14 cellular contexts compared by ENCODE assay signal in the genomic region with DNA sequence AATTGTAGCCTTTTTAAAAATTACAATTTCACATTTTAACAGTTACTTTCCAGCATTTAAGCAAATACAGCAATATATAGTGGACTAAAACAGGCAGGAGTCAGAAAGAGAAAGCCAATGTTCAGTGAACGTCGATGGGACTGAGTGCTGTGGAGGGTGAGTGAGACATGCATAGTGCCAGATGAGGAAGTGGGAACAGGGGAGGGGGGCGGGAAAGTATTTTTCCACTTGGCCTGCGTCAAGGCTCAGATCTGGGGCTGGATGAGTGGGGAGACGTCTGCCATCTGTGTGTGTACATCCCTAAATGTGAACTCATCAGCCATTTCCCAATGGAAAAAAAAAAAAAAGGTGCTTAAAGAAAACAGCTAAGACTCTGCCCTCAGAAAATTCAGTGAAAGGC. TPM values are rescaled to one million over a fixed set of nuclear protein-coding genes. Genes with fewer than 3 reads are reported as not detected.
DNase-seq lines count a peak whose midpoint lies in the region; ATAC-seq, FAIRE-seq and TF ChIP-seq lines count a peak whose summit lies in the region.
"Had no signal": no experiment of that assay in that cellular context is flagged by ENCODE, and none has a peak within 500 bp of the region (broad histone marks: within the 10 kb centered on the region; RNA-seq: fewer than 3 reads in every experiment).

No MANE protein-coding gene starts in this region.

- H3K27ac Mint-ChIP-seq in brain: peak overlapping the region; percentile 35 to 92 (median 83)
- H3K27ac Mint-ChIP-seq: activated CD4-positive, alpha-beta T cell treated with anti-CD3 and anti-CD28 coated beads for 36 hours; activated naive CD8-positive, alpha-beta T cell treated with anti-CD3 and anti-CD28 coated beads, Interleukin-2, amount 10 ng/mL, durations not matched to agents 7 days and 5 days had no signal

- FAIRE-seq in GM12891 (lab: Jason Lieb, UNC): no peak
- FAIRE-seq: keratinocyte had no signal

- peak overlapping the region in 1 of 5 experiments; percentile 11 for H3K4me3 Mint-ChIP-seq in brain
- H3K4me3 Mint-ChIP-seq: activated CD4-positive, alpha-beta T cell treated with anti-CD3 and anti-CD28 coated beads for 36 hours; activated naive CD8-positive, alpha-beta T cell treated with anti-CD3 and anti-CD28 coated beads, Interleukin-2, amount 10 ng/mL, durations not matched to agents 7 days and 5 days had no signal

- no peak for TF ChIP-seq POLR2A in GM12891 (IDR thresholded peaks at IDR 0.05; ENCODE audit: low read depth, low read length)

- no peak for TF ChIP-seq CTCF in brain (conservative IDR thresholded peaks at IDR 0.05)

- peaks cover 0 to 2% (median 0%) of the 10 kb centered on the region in 5 experiments for H3K9me3 Mint-ChIP-seq in brain
- H3K9me3 Mint-ChIP-seq: activated naive CD8-positive, alpha-beta T cell treated with anti-CD3 and anti-CD28 coated beads, Interleukin-2, amount 10 ng/mL, durations not matched to agents 7 days and 5 days had no signal

- no peak for ATAC-seq in GM19023 (IDR thresholded peaks at IDR 0.05; ENCODE audit: unreplicated experiment)
- ATAC-seq: activated CD4-positive, alpha-beta T cell treated with anti-CD3 and anti-CD28 coated beads for 36 hours had no signal

- peaks cover 11% of the 10 kb centered on the region for H3K36me3 Mint-ChIP-seq in brain
- H3K36me3 Mint-ChIP-seq: activated naive CD8-positive, alpha-beta T cell treated with anti-CD3 and anti-CD28 coated beads, Interleukin-2, amount 10 ng/mL, durations not matched to agents 7 days and 5 days had no signal

- peaks cover 4% of the 10 kb centered on the region for H3K27me3 Mint-ChIP-seq in brain

- H3K4me1 Mint-ChIP-seq in brain: peaks cover 12% of the 10 kb centered on the region
- H3K4me1 Mint-ChIP-seq: activated CD4-positive, alpha-beta T cell treated with anti-CD3 and anti-CD28 coated beads for 36 hours; activated naive CD8-positive, alpha-beta T cell treated with anti-CD3 and anti-CD28 coated beads, Interleukin-2, amount 10 ng/mL, durations not matched to agents 7 days and 5 days had no signal

- DNase-seq in GM12891 (ENCODE audit: insufficient read length, low spot score) (no peak), NCI-H1694 (lab: John Stamatoyannopoulos, UW) (peak; percentile 2), occipital lobe (lab: John Stamatoyannopoulos, UW) (peak; percentile 38), NCI-H1092 treated with DMSO at 0.1 percent for 48 hours (lab: John Stamatoyannopoulos, UW) (no peak), GF-D8 (lab: John Stamatoyannopoulos, UW) (no peak)
- no peak for DNase-seq in stimulated activated naive CD4-positive, alpha-beta T cell (lab: John Stamatoyannopoulos, UW)
- DNase-seq: activated CD4-positive, alpha-beta T cell treated with anti-CD3 and anti-CD28 coated beads for 36 hours; activated naive CD8-positive, alpha-beta T cell treated with anti-CD3 and anti-CD28 coated beads, Interleukin-2, amount 10 ng/mL, durations not matched to agents 7 days and 5 days; cerebellar nuclear complex; NCI-H1105 treated with DMSO at 0.1 percent for 48 hours; posterior cingulate gyrus had no signal

TF ChIP-seq in GM12891, 5 proteins besides CTCF, POLR2A, EP300 and RAD21:
- TF ChIP-seq PAX5 (IDR thresholded peaks at IDR 0.05; ENCODE audit: insufficient read depth, low read length, severe bottlenecking): no peak
- peak; percentile 90 for TF ChIP-seq SPI1 (IDR thresholded peaks at IDR 0.05; ENCODE audit: low read depth, low read length)

RNA-seq across cellular contexts. Expression of gene RAD18, which starts 19.2 kb away (rescaled TPM):
- polyA plus RNA-seq in GM12891 (2012; ENCODE audit: low read depth, missing spikeins): 9.6 TPM
- polyA plus RNA-seq in brain (ENCODE audit: insufficient read depth, low read depth, low replicate concordance): 3.4 TPM
- total RNA-seq in occipital lobe: 24.0 TPM

Comparison
In these comparisons a context has a peak if more than half of its experiments do, and no peak if none do; other contexts are left out.
1. DNase-seq: peak in NCI-H1694 (single experiment) and occipital lobe (single experiment); none in GM12891 (single experiment), stimulated activated naive CD4-positive, alpha-beta T cell (0 of 6), NCI-H1092 treated with DMSO at 0.1 percent for 48 hours (single experiment) and GF-D8 (single experiment).